In the genomic region with DNA sequence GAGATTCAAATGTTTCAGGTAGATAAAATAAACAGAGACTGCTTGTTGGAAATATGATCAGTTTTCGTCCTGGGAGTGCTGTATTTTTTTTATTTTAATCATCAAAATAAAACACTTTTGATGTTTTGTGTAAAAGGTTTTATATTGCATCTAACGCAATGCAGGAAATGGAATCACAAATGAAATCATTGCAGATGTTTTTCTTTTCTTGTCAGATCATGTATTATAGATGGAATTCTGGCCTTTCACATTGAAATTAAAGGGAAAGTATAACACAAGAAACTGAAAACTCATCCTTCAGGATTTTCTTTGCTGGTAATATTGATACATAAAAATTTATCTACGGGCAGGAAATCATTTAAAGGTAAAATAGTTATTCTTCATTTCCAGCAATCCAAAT, we compare ENCODE assay signal across 33 cellular contexts.
DNase-seq lines count a peak whose midpoint lies in the region; ATAC-seq, FAIRE-seq and TF ChIP-seq lines count a peak whose summit lies in the region.
"Had no signal": no experiment of that assay in that cellular context is flagged by ENCODE, and none has a peak within 500 bp of the region (broad histone marks: within the 10 kb centered on the region; RNA-seq: fewer than 3 reads in every experiment).

No MANE protein-coding gene starts in this region.

- no peak for TF ChIP-seq CTCF in liver (IDR thresholded peaks at IDR 0.05; ENCODE audit: low read depth, low read length, missing input control)
- TF ChIP-seq CTCF in HepG2 (CRISPR knock-in tag; IDR thresholded peaks at IDR 0.05): no peak
- TF ChIP-seq CTCF in Panc1 (IDR thresholded peaks at IDR 0.05): no peak
- no peak for TF ChIP-seq CTCF in fibroblast of lung (conservative IDR thresholded peaks at IDR 0.05 in 1 of 2, IDR thresholded peaks at IDR 0.05 in 1 of 2; ENCODE audit: low read depth in 1 of 2, low read length in 2 of 2)
- no peak for TF ChIP-seq CTCF in endothelial cell (IDR thresholded peaks at IDR 0.05; ENCODE audit: unreplicated experiment)

- DNase-seq in HepG2 (ENCODE audit: low spot score) (no peak), Panc1 (ENCODE audit: low read depth, low spot score) (no peak), fibroblast of lung (ENCODE audit: low read depth in 2 of 2) (peak; percentile 6 to 58), left lobe of liver (ENCODE audit: low spot score) (no peak), Right ventricle myocardium superior (no peak), endothelial cell (ENCODE audit: low spot score) (no peak)
- DNase-seq: activated CD4-positive, alpha-beta T cell treated with anti-CD3 and anti-CD28 coated beads for 36 hours; activated CD8-positive, alpha-beta memory T cell treated with anti-CD3 and anti-CD28 coated beads for 24 hours; activated gamma-delta T cell; activated naive CD8-positive, alpha-beta T cell treated with anti-CD3 and anti-CD28 coated beads, Interleukin-2, amount 50 U/mL, for 24 hours; activated T-cell treated with anti-CD3 and anti-CD28 coated beads, Interleukin-2, amount 50 U/mL, for 1 hour; BE2C; COR-L47; effector CD8-positive, alpha-beta T cell; EL; esophagus squamous epithelium; KBM-7; NCI-H146; NCI-H510A treated with DMSO at 0.1 percent for 48 hours; psoas muscle; small intestine; substantia nigra; T-helper 17 cell; upper lobe of right lung had no signal

- H3K4me1 Mint-ChIP-seq in endothelial cell (ENCODE audit: unreplicated experiment): no peaks in the 10 kb centered on the region
- H3K4me1 Mint-ChIP-seq: activated CD4-positive, alpha-beta T cell treated with anti-CD3 and anti-CD28 coated beads for 36 hours; activated naive CD8-positive, alpha-beta T cell treated with anti-CD3 and anti-CD28 coated beads, Interleukin-2, amount 50 U/mL, for 24 hours; memory B cell; stimulated activated effector memory CD8-positive, alpha-beta T cell treated with anti-CD3 and anti-CD28 coated beads, Interleukin-12 subunit alpha, Interleukin-12 subunit beta, amount 100 ng/mL, for 72 hours; T-helper 17 cell had no signal

- no peaks in the 10 kb centered on the region for H3K9me3 ChIP-seq in liver (ENCODE audit: control insufficient read depth in 4 of 4, low read length in 3 of 4)
- no peaks in the 10 kb centered on the region for H3K9me3 ChIP-seq in HepG2 (ENCODE audit: low read length)
- no peaks in the 10 kb centered on the region for H3K9me3 ChIP-seq in Panc1 (ENCODE audit: control insufficient read depth, insufficient read depth, low read depth, low read length)
- no peaks in the 10 kb centered on the region for H3K9me3 ChIP-seq in fibroblast of lung (ENCODE audit: control insufficient read depth, insufficient read depth, low read depth, low read length)
- H3K9me3 ChIP-seq: BE2C, esophagus squamous epithelium, psoas muscle, SJSA1, upper lobe of right lung had no signal

- H4K20me1 ChIP-seq in HepG2 (ENCODE audit: insufficient read depth, low read length) (no peaks in the 10 kb centered on the region), fibroblast of lung (ENCODE audit: control insufficient read depth, extremely low read depth, insufficient read depth, low read length) (no peaks in the 10 kb centered on the region)

- H3K9ac ChIP-seq in liver (ENCODE audit: low read depth in 1 of 2, low read length in 2 of 2): peak overlapping the region; percentile 54 to 75
- no peak overlapping the region for H3K9ac ChIP-seq in HepG2 (ENCODE audit: insufficient read depth, low read depth, low read length)
- no peak overlapping the region for H3K9ac ChIP-seq in fibroblast of lung (ENCODE audit: insufficient read depth, low read length)

- intact Hi-C loops in HepG2 (cut with micrococcal nuclease; ENCODE audit: unreplicated experiment) (no loop called here), Panc1 (cut with micrococcal nuclease; ENCODE audit: unreplicated experiment) (no loop called here), Right ventricle myocardium superior (cut with DNase I) (no loop called here)

- CTCF ChIA-PET in HepG2 (lab: Yijun Ruan, JAX; ENCODE audit: low intra/inter-chr PET ratio, low total read pairs) (no interaction called here), Panc1 (lab: Charles Lee) (no interaction called here)

- no peak overlapping the region for H3K27ac Mint-ChIP-seq in endothelial cell (ENCODE audit: unreplicated experiment)
- H3K27ac Mint-ChIP-seq: activated CD4-positive, alpha-beta T cell treated with anti-CD3 and anti-CD28 coated beads for 36 hours; activated naive CD8-positive, alpha-beta T cell treated with anti-CD3 and anti-CD28 coated beads, Interleukin-2, amount 50 U/mL, for 24 hours; memory B cell; stimulated activated effector memory CD8-positive, alpha-beta T cell treated with anti-CD3 and anti-CD28 coated beads, Interleukin-12 subunit alpha, Interleukin-12 subunit beta, amount 100 ng/mL, for 72 hours; T-helper 17 cell had no signal

- H2AFZ ChIP-seq in HepG2 (ENCODE audit: low read length) (no peak overlapping the region), fibroblast of lung (ENCODE audit: low read length) (no peak overlapping the region)

- H3K4me1 ChIP-seq in liver (ENCODE audit: control insufficient read depth in 4 of 4, insufficient read depth in 4 of 4, low read length in 3 of 4): peaks cover 0 to 12% (median 8%) of the 10 kb centered on the region in 4 donors
- no peaks in the 10 kb centered on the region for H3K4me1 ChIP-seq in HepG2 (ENCODE audit: insufficient read depth, low read length)
- H3K4me1 ChIP-seq in Panc1 (ENCODE audit: control insufficient read depth, insufficient read depth, low read length): peaks cover 10% of the 10 kb centered on the region
- no peaks in the 10 kb centered on the region for H3K4me1 ChIP-seq in fibroblast of lung (ENCODE audit: control insufficient read depth, extremely low read depth, insufficient read depth, low read length)
- H3K4me1 ChIP-seq: BE2C, esophagus squamous epithelium, psoas muscle, SJSA1, upper lobe of right lung had no signal

- TF ChIP-seq EP300 in HepG2 (IDR thresholded peaks at IDR 0.05; ENCODE audit: low read depth in 2 of 2, low read length in 2 of 2) (no peak), HepG2 (CRISPR knock-in tag; IDR thresholded peaks at IDR 0.05; ENCODE audit: borderline replicate concordance) (no peak)

- BruUV-seq in HepG2 (replicated peaks; lab: Mats Ljungman, UMichigan): no TSS peak
- no TSS peak for BruUV-seq in Panc1 (replicated peaks; lab: Mats Ljungman, UMichigan)

- no peaks in the 10 kb centered on the region for H3K27me3 Mint-ChIP-seq in endothelial cell (ENCODE audit: unreplicated experiment)
- H3K27me3 Mint-ChIP-seq: activated CD4-positive, alpha-beta T cell treated with anti-CD3 and anti-CD28 coated beads for 36 hours; activated naive CD8-positive, alpha-beta T cell treated with anti-CD3 and anti-CD28 coated beads, Interleukin-2, amount 50 U/mL, for 24 hours; memory B cell had no signal

- WGBS in liver: 38% methylated on average over 3 of the region's 3 CpGs
- WGBS in HepG2 (ENCODE audit: low lambda C conversion rate): 11% methylated on average over 3 of the region's 3 CpGs

- H3K4me3 ChIP-seq in liver (ENCODE audit: low read depth in 1 of 3, low read length in 3 of 3) (peak overlapping the region in 2 of 3 donors; percentile 20 to 43), HepG2 (replicated peaks in 1 of 3; ENCODE audit: insufficient read depth in 1 of 3, low read depth in 2 of 3, low read length in 3 of 3) (no peak overlapping the region), Panc1 (ENCODE audit: low read depth in 2 of 2, low read length in 2 of 2) (peak overlapping the region in 1 of 2 experiments; percentile 24; a peak in 2 of 4 replicates), fibroblast of lung (replicated peaks in 1 of 4; ENCODE audit: control extremely low read depth in 1 of 4, insufficient read depth in 1 of 4, low read depth in 3 of 4, low read length in 4 of 4) (peak overlapping the region in 1 of 4 experiments; percentile 48)
- H3K4me3 ChIP-seq: esophagus squamous epithelium, psoas muscle, SJSA1, upper lobe of right lung had no signal

- no peak for FAIRE-seq in HepG2 (lab: Jason Lieb, UNC)
- FAIRE-seq: A204.1, colon, RCC 7860, small intestine had no signal

- no peaks in the 10 kb centered on the region for H3K27me3 ChIP-seq in liver (ENCODE audit: control insufficient read depth in 4 of 4, insufficient read depth in 4 of 4, low read length in 3 of 4)
- H3K27me3 ChIP-seq in HepG2 (ENCODE audit: control insufficient read depth in 1 of 2, insufficient read depth in 2 of 2, low read length in 2 of 2): no peaks in the 10 kb centered on the region
- no peaks in the 10 kb centered on the region for H3K27me3 ChIP-seq in Panc1 (ENCODE audit: control insufficient read depth, insufficient read depth, low read length)
- H3K27me3 ChIP-seq in fibroblast of lung (ENCODE audit: control insufficient read depth, insufficient read depth, low read length): no peaks in the 10 kb centered on the region
- H3K27me3 ChIP-seq: brain microvascular endothelial cell, esophagus squamous epithelium, SJSA1, upper lobe of right lung had no signal

- H3K36me3 ChIP-seq in liver (ENCODE audit: control insufficient read depth in 4 of 4, insufficient read depth in 3 of 4, low read depth in 1 of 4, low read length in 3 of 4) (no peaks in the 10 kb centered on the region), HepG2 (replicated peaks in 1 of 2; ENCODE audit: control insufficient read depth in 1 of 2, insufficient read depth in 2 of 2, low read length in 2 of 2) (no peaks in the 10 kb centered on the region), Panc1 (ENCODE audit: control insufficient read depth, insufficient read depth, low read length) (no peaks in the 10 kb centered on the region), fibroblast of lung (ENCODE audit: control insufficient read depth, insufficient read depth, low read length) (no peaks in the 10 kb centered on the region)
- H3K36me3 ChIP-seq: BE2C, brain microvascular endothelial cell, esophagus squamous epithelium, SJSA1, upper lobe of right lung had no signal

- in situ Hi-C loops in HepG2 (cut with HindIII; ENCODE audit: extremely low pct_ligation_motif_present, low pct_unique_long_range_greater_than_20kb) (no loop called here), Panc1 (cut with HindIII; ENCODE audit: low pct_unique_long_range_greater_than_20kb, low sequenced_read_pairs) (no loop called here)

- no peaks in the 10 kb centered on the region for H3K9me3 Mint-ChIP-seq in endothelial cell (ENCODE audit: unreplicated experiment)
- H3K9me3 Mint-ChIP-seq: activated naive CD8-positive, alpha-beta T cell treated with anti-CD3 and anti-CD28 coated beads, Interleukin-2, amount 50 U/mL, for 24 hours; memory B cell; stimulated activated effector memory CD8-positive, alpha-beta T cell treated with anti-CD3 and anti-CD28 coated beads, Interleukin-12 subunit alpha, Interleukin-12 subunit beta, amount 100 ng/mL, for 72 hours had no signal

- H3K4me3 Mint-ChIP-seq in endothelial cell (ENCODE audit: unreplicated experiment): no peak overlapping the region
- H3K4me3 Mint-ChIP-seq: activated CD4-positive, alpha-beta T cell treated with anti-CD3 and anti-CD28 coated beads for 36 hours; activated naive CD8-positive, alpha-beta T cell treated with anti-CD3 and anti-CD28 coated beads, Interleukin-2, amount 50 U/mL, for 24 hours; memory B cell; stimulated activated effector memory CD8-positive, alpha-beta T cell treated with anti-CD3 and anti-CD28 coated beads, Interleukin-12 subunit alpha, Interleukin-12 subunit beta, amount 100 ng/mL, for 72 hours; T-helper 17 cell had no signal

- no peak overlapping the region for H3K4me2 ChIP-seq in HepG2 (ENCODE audit: low read depth, low read length)
- no peak overlapping the region for H3K4me2 ChIP-seq in fibroblast of lung (ENCODE audit: extremely low read depth, insufficient read depth, low read length)

- no peaks in the 10 kb centered on the region for H3K36me3 Mint-ChIP-seq in endothelial cell (ENCODE audit: low read depth, unreplicated experiment)
- H3K36me3 Mint-ChIP-seq: memory B cell; stimulated activated effector memory CD8-positive, alpha-beta T cell treated with anti-CD3 and anti-CD28 coated beads, Interleukin-12 subunit alpha, Interleukin-12 subunit beta, amount 100 ng/mL, for 72 hours had no signal

- no peak for TF ChIP-seq POLR2A in HepG2 (IDR thresholded peaks at IDR 0.05; ENCODE audit: insufficient read depth in 1 of 2, low read depth in 2 of 2, low read length in 2 of 2)

- no peak for TF ChIP-seq RAD21 in liver (IDR thresholded peaks at IDR 0.05)
- no peak for TF ChIP-seq RAD21 in HepG2 (CRISPR knock-in tag; IDR thresholded peaks at IDR 0.05)

- POLR2A ChIA-PET in HepG2 (lab: Yijun Ruan, JAX): no interaction called here
- POLR2A ChIA-PET in Panc1 (lab: Charles Lee): no interaction called here

- ATAC-seq in HepG2: no peak
- ATAC-seq in Panc1: no peak
- ATAC-seq in HG03460 (IDR thresholded peaks at IDR 0.05; ENCODE audit: unreplicated experiment): no peak
- no peak for ATAC-seq in left lobe of liver
- ATAC-seq in Right ventricle myocardium superior (ENCODE audit: poor library complexity): no peak
- ATAC-seq: activated CD4-positive, alpha-beta T cell treated with anti-CD3 and anti-CD28 coated beads for 36 hours; activated naive CD8-positive, alpha-beta T cell treated with anti-CD3 and anti-CD28 coated beads, Interleukin-2, amount 50 U/mL, for 24 hours; psoas muscle; stimulated activated effector memory CD8-positive, alpha-beta T cell treated with anti-CD3 and anti-CD28 coated beads, Interleukin-12 subunit alpha, Interleukin-12 subunit beta, amount 100 ng/mL, for 72 hours; T-helper 17 cell; upper lobe of right lung had no signal

- no peaks in the 10 kb centered on the region for H3K79me2 ChIP-seq in HepG2 (ENCODE audit: insufficient read depth, low read length)
- H3K79me2 ChIP-seq in fibroblast of lung (ENCODE audit: control insufficient read depth, insufficient read depth, low read length): no peaks in the 10 kb centered on the region

- H3K27ac ChIP-seq in liver (ENCODE audit: low read depth in 1 of 2, low read length in 2 of 2) (peak overlapping the region; percentile 28 to 69), HepG2 (ENCODE audit: extremely low read length, insufficient read depth, low read length) (no peak overlapping the region), Panc1 (ENCODE audit: low read length) (peak overlapping the region; percentile 49; the same call in 1 of the 2 replicates), fibroblast of lung (ENCODE audit: insufficient read depth, low read length) (no peak overlapping the region)
- H3K27ac ChIP-seq: brain microvascular endothelial cell, esophagus squamous epithelium, psoas muscle, SJSA1, upper lobe of right lung had no signal

Comparison
In these comparisons a context has a peak if more than half of its experiments do, and no peak if none do; other contexts are left out.
1. H3K27ac ChIP-seq: peak in liver (2 of 2) and Panc1 (single experiment); none in HepG2 (single experiment) and fibroblast of lung (single experiment).
2. H3K4me3 ChIP-seq: peak in liver (2 of 3); none in HepG2 (0 of 3).
3. H3K9ac ChIP-seq: peak in liver (2 of 2); none in HepG2 (single experiment) and fibroblast of lung (single experiment).
4. DNase-seq: peak in fibroblast of lung (2 of 2); none in HepG2 (single experiment), Panc1 (single experiment), left lobe of liver (single experiment), Right ventricle myocardium superior (single experiment) and endothelial cell (single experiment).